Comparison of ENCODE assay signal across 1 cellular context in genomic region chr2:95036491-95037289, GRCh38.
TF ChIP-seq lines count a peak whose summit lies in the region.

No MANE protein-coding gene starts in this region.

TF ChIP-seq in GM12878, 131 proteins besides CTCF, POLR2A, EP300 and RAD21:
- no peak for TF ChIP-seq POLR2AphosphoS5 (IDR thresholded peaks at IDR 0.05; ENCODE audit: low read length)
- no peak for TF ChIP-seq EZH2 (IDR thresholded peaks at IDR 0.05; ENCODE audit: borderline replicate concordance, control insufficient read depth, low read depth, low read length)
- peak; percentile 71; the same call in 1 of the 2 replicates for TF ChIP-seq ZNF24 (IDR thresholded peaks at IDR 0.05)
- TF ChIP-seq BCL3 (IDR thresholded peaks at IDR 0.05; ENCODE audit: borderline replicate concordance, insufficient read depth, low read depth, low read length, poor library complexity, severe bottlenecking), result peak; percentile 65
- TF ChIP-seq SUPT20H (IDR thresholded peaks at IDR 0.05; ENCODE audit: borderline replicate concordance, control insufficient read depth, low read depth, low read length), result no peak
- no peak for TF ChIP-seq POLR2AphosphoS2 (IDR thresholded peaks at IDR 0.05; ENCODE audit: low read depth, low read length)
- 0 out of 2 replicates have a peak, but pooled peaks have one; percentile 36 for TF ChIP-seq NFIC (IDR thresholded peaks at IDR 0.05; ENCODE audit: low read depth, low read length)
